22 cellular contexts compared by ENCODE assay signal in genomic region chr9:14281136-14281795, GRCh38. TPM values are rescaled to one million over a fixed set of nuclear protein-coding genes. Genes with fewer than 3 reads are reported as not detected.
A peak's percentile ranks its signal among the peaks of the same experiment; 100 is the strongest.
DNase-seq lines count a peak whose midpoint lies in the region; ATAC-seq and TF ChIP-seq lines count a peak whose summit lies in the region.
"Had no signal": no experiment of that assay in that cellular context is flagged by ENCODE, and none has a peak within 500 bp of the region (broad histone marks: within the 10 kb centered on the region; RNA-seq: fewer than 3 reads in every experiment).

No MANE protein-coding gene starts in this region.

- H3K27ac ChIP-seq in A673 (ENCODE audit: low read depth, low read length, poor library complexity, severe bottlenecking): peak overlapping the region; percentile 10
- peak overlapping the region; percentile 10 for H3K27ac ChIP-seq in RWPE2 (ENCODE audit: poor library complexity, severe bottlenecking)
- H3K27ac ChIP-seq in hepatocyte: no peak overlapping the region
- no peak overlapping the region for H3K27ac ChIP-seq in gastroesophageal sphincter
- H3K27ac ChIP-seq: lower lobe of right lung, parathyroid adenoma, WERI-Rb-1 had no signal

- H3K4me1 ChIP-seq in A673 (ENCODE audit: insufficient read depth, low read length, poor library complexity, severe bottlenecking) (peaks cover 26% of the 10 kb centered on the region), RWPE2 (ENCODE audit: insufficient read depth, poor library complexity, severe bottlenecking) (peaks cover 54% of the 10 kb centered on the region), hepatocyte (ENCODE audit: insufficient read depth) (peaks cover 15% of the 10 kb centered on the region), gastroesophageal sphincter (peaks cover 5 to 79% (median 28%) of the 10 kb centered on the region in 3 donors)
- H3K4me1 ChIP-seq: parathyroid adenoma had no signal

- DNase-seq in A673 (ENCODE audit: low spot score) (no peak), RWPE2 (ENCODE audit: low spot score) (no peak), hepatocyte (ENCODE audit: low spot score) (no peak), SIG-M5 (lab: John Stamatoyannopoulos, UW) (no peak), left ventricle myocardium superior (no peak)
- DNase-seq in activated CD4-positive, alpha-beta T cell treated with anti-CD3 and anti-CD28 coated beads, Interleukin-2, amount 10 ng/mL, durations not matched to agents 7 days and 5 days: no peak
- DNase-seq: activated T-cell treated with anti-CD3 and anti-CD28 coated beads, Interleukin-2, amount 50 U/mL, for 72 hours; CD4-positive, alpha-beta T cell; DND-41; erythroblast; lower lobe of right lung; naive B cell; NCI-H1092 treated with DMSO at 0.1 percent for 48 hours; stimulated activated CD4-positive, alpha-beta T cell treated with anti-CD3 and anti-CD28 coated beads, Interleukin-1b, Interleukin-23, amount 100 ng/mL, for 48 hours; WERI-Rb-1 had no signal

- no TSS peak for BruUV-seq in A673 (replicated peaks; lab: Mats Ljungman, UMichigan)

- no peaks in the 10 kb centered on the region for H3K36me3 ChIP-seq in A673 (ENCODE audit: insufficient read depth, low read length, poor library complexity, severe bottlenecking)
- H3K36me3 ChIP-seq in RWPE2 (ENCODE audit: low read depth): peaks cover 10% of the 10 kb centered on the region
- H3K36me3 ChIP-seq in hepatocyte (replicated peaks; ENCODE audit: insufficient read depth, low read depth): no peaks in the 10 kb centered on the region
- no peaks in the 10 kb centered on the region for H3K36me3 ChIP-seq in gastroesophageal sphincter
- H3K36me3 ChIP-seq: lower lobe of right lung, WERI-Rb-1 had no signal

- H2AFZ ChIP-seq in hepatocyte: no peak overlapping the region
- H2AFZ ChIP-seq: parathyroid adenoma had no signal

- no peak overlapping the region for H3K27ac Mint-ChIP-seq in activated CD4-positive, alpha-beta T cell treated with anti-CD3 and anti-CD28 coated beads, Interleukin-2, amount 10 ng/mL, durations not matched to agents 7 days and 5 days
- H3K27ac Mint-ChIP-seq: activated naive CD4-positive, alpha-beta T cell treated with anti-CD3 and anti-CD28 coated beads, Interleukin-2, amount 50 U/mL, for 24 hours; activated T-cell treated with anti-CD3 and anti-CD28 coated beads, Interleukin-2, amount 50 U/mL, for 72 hours; CD4-positive, alpha-beta T cell; naive B cell; stimulated activated naive CD8-positive, alpha-beta T cell treated with anti-CD3 and anti-CD28 coated beads, Interleukin-15, Interleukin-2, amounts not matched to agents 100 ng/mL and 50 ng/mL, for 24 hours; type B pancreatic cell had no signal

- no peaks in the 10 kb centered on the region for H3K4me1 Mint-ChIP-seq in activated CD4-positive, alpha-beta T cell treated with anti-CD3 and anti-CD28 coated beads, Interleukin-2, amount 10 ng/mL, durations not matched to agents 7 days and 5 days
- H3K4me1 Mint-ChIP-seq: activated naive CD4-positive, alpha-beta T cell treated with anti-CD3 and anti-CD28 coated beads, Interleukin-2, amount 50 U/mL, for 24 hours; naive B cell had no signal

- no peak for TF ChIP-seq POLR2A in gastroesophageal sphincter (IDR thresholded peaks at IDR 0.05)

- WGBS in hepatocyte (ENCODE audit: low lambda C conversion rate, missing lambda C conversion rate): 58% methylated on average over 1 of the region's 1 CpG
- WGBS in gastroesophageal sphincter (ENCODE audit: low coverage in 1 of 2), 2 donors: 0 to 25% methylated on average over 1 of the region's 1 CpG

- H3K4me2 ChIP-seq in hepatocyte: peak overlapping the region; percentile 47

- no peak for TF ChIP-seq EP300 in gastroesophageal sphincter (IDR thresholded peaks at IDR 0.05)

- H3K9me3 ChIP-seq in A673 (ENCODE audit: low read depth, low read length, poor library complexity, severe bottlenecking): no peaks in the 10 kb centered on the region
- H3K9me3 ChIP-seq in RWPE2 (ENCODE audit: severe bottlenecking): no peaks in the 10 kb centered on the region
- no peaks in the 10 kb centered on the region for H3K9me3 ChIP-seq in hepatocyte (ENCODE audit: low read depth)
- H3K9me3 ChIP-seq in gastroesophageal sphincter: no peaks in the 10 kb centered on the region
- H3K9me3 ChIP-seq: lower lobe of right lung had no signal

- intact Hi-C loops in A673 (cut with micrococcal nuclease; ENCODE audit: unreplicated experiment): no loop called here
- intact Hi-C loops in left ventricle myocardium superior (cut with micrococcal nuclease): no loop called here

- H3K9me2 ChIP-seq in hepatocyte (replicated peaks; ENCODE audit: insufficient read depth): no peaks in the 10 kb centered on the region

- no peaks in the 10 kb centered on the region for H3K27me3 Mint-ChIP-seq in activated CD4-positive, alpha-beta T cell treated with anti-CD3 and anti-CD28 coated beads, Interleukin-2, amount 10 ng/mL, durations not matched to agents 7 days and 5 days
- H3K27me3 Mint-ChIP-seq: type B pancreatic cell had no signal

- H3K79me2 ChIP-seq in hepatocyte: peaks cover 68% of the 10 kb centered on the region
- H3K79me2 ChIP-seq: parathyroid adenoma had no signal

- CTCF ChIA-PET in A673 (lab: Charles Lee): no interaction called here
- CTCF ChIA-PET in activated CD4-positive, alpha-beta T cell treated with anti-CD3 and anti-CD28 coated beads, Interleukin-2, amount 10 ng/mL, durations not matched to agents 7 days and 5 days (lab: Charles Lee): no interaction called here

- no peak overlapping the region for H3K4me3 Mint-ChIP-seq in activated CD4-positive, alpha-beta T cell treated with anti-CD3 and anti-CD28 coated beads, Interleukin-2, amount 10 ng/mL, durations not matched to agents 7 days and 5 days
- H3K4me3 Mint-ChIP-seq: activated naive CD4-positive, alpha-beta T cell treated with anti-CD3 and anti-CD28 coated beads, Interleukin-2, amount 50 U/mL, for 24 hours; activated T-cell treated with anti-CD3 and anti-CD28 coated beads, Interleukin-2, amount 50 U/mL, for 72 hours; CD4-positive, alpha-beta T cell; naive B cell; stimulated activated naive CD8-positive, alpha-beta T cell treated with anti-CD3 and anti-CD28 coated beads, Interleukin-15, Interleukin-2, amounts not matched to agents 100 ng/mL and 50 ng/mL, for 24 hours; type B pancreatic cell had no signal

- H4K20me1 ChIP-seq in hepatocyte (ENCODE audit: insufficient read depth, poor library complexity, severe bottlenecking): peaks cover 26% of the 10 kb centered on the region

- no peaks in the 10 kb centered on the region for H3K27me3 ChIP-seq in A673 (replicated peaks; ENCODE audit: insufficient read depth, low read depth, low read length, poor library complexity)
- H3K27me3 ChIP-seq in RWPE2 (ENCODE audit: insufficient read depth, poor library complexity, severe bottlenecking): no peaks in the 10 kb centered on the region
- H3K27me3 ChIP-seq in hepatocyte: no peaks in the 10 kb centered on the region
- no peaks in the 10 kb centered on the region for H3K27me3 ChIP-seq in gastroesophageal sphincter

- H3K36me3 Mint-ChIP-seq in activated CD4-positive, alpha-beta T cell treated with anti-CD3 and anti-CD28 coated beads, Interleukin-2, amount 10 ng/mL, durations not matched to agents 7 days and 5 days (ENCODE audit: low read depth): no peaks in the 10 kb centered on the region
- H3K36me3 Mint-ChIP-seq: activated naive CD4-positive, alpha-beta T cell treated with anti-CD3 and anti-CD28 coated beads, Interleukin-2, amount 50 U/mL, for 24 hours; naive B cell had no signal

- no peaks in the 10 kb centered on the region for H3K9me3 Mint-ChIP-seq in activated CD4-positive, alpha-beta T cell treated with anti-CD3 and anti-CD28 coated beads, Interleukin-2, amount 10 ng/mL, durations not matched to agents 7 days and 5 days
- H3K9me3 Mint-ChIP-seq: activated T-cell treated with anti-CD3 and anti-CD28 coated beads, Interleukin-2, amount 50 U/mL, for 72 hours; CD4-positive, alpha-beta T cell; naive B cell; stimulated activated naive CD8-positive, alpha-beta T cell treated with anti-CD3 and anti-CD28 coated beads, Interleukin-15, Interleukin-2, amounts not matched to agents 100 ng/mL and 50 ng/mL, for 24 hours; type B pancreatic cell had no signal

- H3K4me3 ChIP-seq in A673 (ENCODE audit: low read depth, low read length, poor library complexity, severe bottlenecking) (no peak overlapping the region), RWPE2 (ENCODE audit: severe bottlenecking) (no peak overlapping the region), hepatocyte (no peak overlapping the region), gastroesophageal sphincter (no peak overlapping the region)
- H3K4me3 ChIP-seq: lower lobe of right lung had no signal

- TF ChIP-seq CTCF in A673 (conservative IDR thresholded peaks at IDR 0.05; ENCODE audit: low read depth, low read length) (no peak), RWPE2 (IDR thresholded peaks at IDR 0.05; ENCODE audit: poor library complexity, severe bottlenecking) (no peak), hepatocyte (IDR thresholded peaks at IDR 0.05; ENCODE audit: poor library complexity) (no peak), gastroesophageal sphincter (IDR thresholded peaks at IDR 0.05) (no peak)

- POLR2A ChIA-PET in A673 (lab: Charles Lee; ENCODE audit: low non-redundant PET): no interaction called here
- POLR2A ChIA-PET in activated CD4-positive, alpha-beta T cell treated with anti-CD3 and anti-CD28 coated beads, Interleukin-2, amount 10 ng/mL, durations not matched to agents 7 days and 5 days (lab: Charles Lee): no interaction called here

- ATAC-seq in GM21529 (IDR thresholded peaks at IDR 0.05; ENCODE audit: unreplicated experiment) (peak; percentile 52), RWPE2 (ENCODE audit: low read depth) (no peak), left ventricle myocardium superior (no peak), gastroesophageal sphincter (no peak)
- ATAC-seq: activated T-cell treated with anti-CD3 and anti-CD28 coated beads, Interleukin-2, amount 50 U/mL, for 72 hours; lower lobe of right lung; sciatic nerve had no signal

RNA-seq across cellular contexts. Expression of gene NFIB, which starts 32.7 kb away (rescaled TPM):
- 41.2 and 42.9 TPM in 2 replicates for total RNA-seq in A673 (2021)
- 22.8 and 27.3 TPM in 2 replicates for total RNA-seq in hepatocyte
- polyA plus RNA-seq in hepatocyte: 13.4 and 15.2 TPM in 2 replicates
- total RNA-seq in left ventricle myocardium superior: 110 TPM
- total RNA-seq in gastroesophageal sphincter: 10 to 100 TPM; 61.0 to 68.3 (median 65.4) TPM
- total RNA-seq in activated CD4-positive, alpha-beta T cell treated with anti-CD3 and anti-CD28 coated beads, Interleukin-2, amount 10 ng/mL, durations not matched to agents 7 days and 5 days: not detected
- total RNA-seq: activated T-cell treated with anti-CD3 and anti-CD28 coated beads, Interleukin-2, amount 50 U/mL, for 72 hours; CD4-positive, alpha-beta T cell had no signal

Comparison
In these comparisons a context has a peak if more than half of its experiments do, and no peak if none do; other contexts are left out.
1. H3K27ac ChIP-seq: peak in A673 (single experiment) and RWPE2 (single experiment); none in hepatocyte (single experiment) and gastroesophageal sphincter (0 of 4).
2. RNA of gene NFIB, which starts 32.7 kb away (total RNA-seq): 110 TPM in left ventricle myocardium superior (single experiment), 61.0 to 68.3 TPM in gastroesophageal sphincter, 41.2 to 42.9 TPM in A673 and 22.8 to 27.3 TPM in hepatocyte; not detected in activated CD4-positive, alpha-beta T cell treated with anti-CD3 and anti-CD28 coated beads, Interleukin-2, amount 10 ng/mL, durations not matched to agents 7 days and 5 days; every median in the first group is over 10 times any median in the second.